Comparison of ENCODE assay signal across 13 cellular contexts in genomic region chr2:69945447-69945846, GRCh38. TPM values are rescaled to one million over a fixed set of nuclear protein-coding genes. Genes with fewer than 3 reads are reported as not detected.
DNase-seq lines count a peak whose midpoint lies in the region; ATAC-seq and TF ChIP-seq lines count a peak whose summit lies in the region.
"Had no signal": no experiment of that assay in that cellular context is flagged by ENCODE, and none has a peak within 500 bp of the region (broad histone marks: within the 10 kb centered on the region; RNA-seq: fewer than 3 reads in every experiment).

No MANE protein-coding gene starts in this region.

- TF ChIP-seq POLR2A in uterus (IDR thresholded peaks at IDR 0.05) = no peak

- peak overlapping the region; percentile 94 for H3K27ac Mint-ChIP-seq in activated CD4-positive, alpha-beta memory T cell treated with anti-CD3 and anti-CD28 coated beads, Interleukin-2, amount 10 ng/mL, durations not matched to agents 7 days and 5 days

- H3K4me3 ChIP-seq in uterus = no peak overlapping the region
- H3K4me3 ChIP-seq: body of pancreas, heart right ventricle, ovary had no signal

- DNase-seq in A172 (ENCODE audit: low spot score) (peak; percentile 18), HPDE6-E6E7 (ENCODE audit: extremely low spot score) (peak; percentile 98), iris pigment epithelial cell (ENCODE audit: low read depth) (peak; percentile 18), uterus (no peak), NCI-H2029 treated with DMSO at 0.1 percent for 48 hours (lab: John Stamatoyannopoulos, UW) (no peak), NCI-H146 treated with DMSO at 0.1 percent for 48 hours (lab: John Stamatoyannopoulos, UW; ENCODE audit: unreplicated experiment) (no peak)
- DNase-seq in activated CD4-positive, alpha-beta memory T cell treated with anti-CD3 and anti-CD28 coated beads, Interleukin-2, amount 10 ng/mL, durations not matched to agents 7 days and 5 days = peak; percentile 31
- DNase-seq: Caco-2, heart right ventricle, NCI-H446, ovary had no signal

- intact Hi-C loops in uterus (cut with DNase I; ENCODE audit: low total_unique reads) = no loop called here

- CTCF ChIA-PET in activated CD4-positive, alpha-beta memory T cell treated with anti-CD3 and anti-CD28 coated beads, Interleukin-2, amount 10 ng/mL, durations not matched to agents 7 days and 5 days (lab: Charles Lee) = interaction anchor here (1.1 to 2.7 kb wide), 5 partner anchors 13 to 508 kb away, joined by 4 to 17 read pairs (median 7); partner anchors contain the start of genes MXD1 and NFU1

- POLR2A ChIA-PET in activated CD4-positive, alpha-beta memory T cell treated with anti-CD3 and anti-CD28 coated beads, Interleukin-2, amount 10 ng/mL, durations not matched to agents 7 days and 5 days (lab: Charles Lee) = interaction anchor here (0.6 to 7.0 kb wide), 15 partner anchors 10 to 309 kb away, joined by 3 to 83 read pairs (median 4); partner anchors contain the start of genes C2orf42 and MXD1

- H3K9me3 Mint-ChIP-seq in activated CD4-positive, alpha-beta memory T cell treated with anti-CD3 and anti-CD28 coated beads, Interleukin-2, amount 10 ng/mL, durations not matched to agents 7 days and 5 days = no peaks in the 10 kb centered on the region

- ATAC-seq in HG02623 (IDR thresholded peaks at IDR 0.05; ENCODE audit: unreplicated experiment) = no peak
- ATAC-seq: body of pancreas had no signal

- H3K27ac ChIP-seq in uterus = no peak overlapping the region
- H3K27ac ChIP-seq: body of pancreas, ovary had no signal

- H3K4me3 Mint-ChIP-seq in activated CD4-positive, alpha-beta memory T cell treated with anti-CD3 and anti-CD28 coated beads, Interleukin-2, amount 10 ng/mL, durations not matched to agents 7 days and 5 days = peak overlapping the region; percentile 25

- H3K4me1 Mint-ChIP-seq in activated CD4-positive, alpha-beta memory T cell treated with anti-CD3 and anti-CD28 coated beads, Interleukin-2, amount 10 ng/mL, durations not matched to agents 7 days and 5 days = peaks cover 58% of the 10 kb centered on the region

- no peaks in the 10 kb centered on the region for H3K9me3 ChIP-seq in uterus
- H3K9me3 ChIP-seq: body of pancreas, Caco-2, heart right ventricle, ovary had no signal

- no peak for TF ChIP-seq CTCF in uterus (IDR thresholded peaks at IDR 0.05)

- H3K4me1 ChIP-seq in uterus = no peaks in the 10 kb centered on the region
- H3K4me1 ChIP-seq: body of pancreas, Caco-2 had no signal

- H3K27me3 Mint-ChIP-seq in activated CD4-positive, alpha-beta memory T cell treated with anti-CD3 and anti-CD28 coated beads, Interleukin-2, amount 10 ng/mL, durations not matched to agents 7 days and 5 days = peaks cover 2% of the 10 kb centered on the region

- no peaks in the 10 kb centered on the region for H3K36me3 ChIP-seq in uterus
- H3K36me3 ChIP-seq: ovary had no signal

- H3K27me3 ChIP-seq in uterus = no peaks in the 10 kb centered on the region
- H3K27me3 ChIP-seq: body of pancreas, ovary had no signal

- H3K36me3 Mint-ChIP-seq in activated CD4-positive, alpha-beta memory T cell treated with anti-CD3 and anti-CD28 coated beads, Interleukin-2, amount 10 ng/mL, durations not matched to agents 7 days and 5 days (ENCODE audit: low read depth) = peaks cover 49% of the 10 kb centered on the region

RNA-seq across cellular contexts. Expression of gene ASPRV1, which starts 16.0 kb away (rescaled TPM):
- 0.10 TPM in 1 of 2 replicates, not detected in the other for total RNA-seq in A172 (2014; rRNA removed; shearing (Covaris generic))
- under 1 TPM; 0.98 TPM for total RNA-seq in activated CD4-positive, alpha-beta memory T cell treated with anti-CD3 and anti-CD28 coated beads, Interleukin-2, amount 10 ng/mL, durations not matched to agents 7 days and 5 days
- 1 to 10 TPM in 3 of 4 donors, not detected in 1; 4.4 to 8.1 (median 5.2) TPM for total RNA-seq in uterus

RNA-seq across cellular contexts. Expression of gene MXD1, which starts 30.5 kb away (rescaled TPM):
- total RNA-seq in A172 (2014; rRNA removed; shearing (Covaris generic)) = 2.2 TPM in 2 replicates
- total RNA-seq in activated CD4-positive, alpha-beta memory T cell treated with anti-CD3 and anti-CD28 coated beads, Interleukin-2, amount 10 ng/mL, durations not matched to agents 7 days and 5 days = 10 to 100 TPM; 40.8 to 47.5 TPM
- total RNA-seq in uterus = 10 to 100 TPM in 1 of 4 donors, 1 to 10 TPM in 3; 6.5 to 11.3 (median 8.0) TPM

RNA-seq across cellular contexts. Expression of gene SNRNP27, which starts 51.7 kb away (rescaled TPM):
- total RNA-seq in A172 (2014; rRNA removed; shearing (Covaris generic)) = 92.3 and 168 TPM in 2 replicates
- total RNA-seq in activated CD4-positive, alpha-beta memory T cell treated with anti-CD3 and anti-CD28 coated beads, Interleukin-2, amount 10 ng/mL, durations not matched to agents 7 days and 5 days = 10 to 100 TPM; 59.3 to 63.3 TPM
- total RNA-seq in uterus = 10 to 100 TPM in 3 of 4 donors, 1 to 10 TPM in 1; 8.2 to 64.6 (median 49.9) TPM

Comparison
In these comparisons a context has a peak if more than half of its experiments do, and no peak if none do; other contexts are left out.
1. DNase-seq: peak in A172 (single experiment), HPDE6-E6E7 (single experiment), activated CD4-positive, alpha-beta memory T cell treated with anti-CD3 and anti-CD28 coated beads, Interleukin-2, amount 10 ng/mL, durations not matched to agents 7 days and 5 days (single experiment) and iris pigment epithelial cell (single experiment); none in uterus (0 of 2), NCI-H2029 treated with DMSO at 0.1 percent for 48 hours (single experiment) and NCI-H146 treated with DMSO at 0.1 percent for 48 hours (single experiment).